18 cellular contexts compared by ENCODE assay signal in the genomic region with DNA sequence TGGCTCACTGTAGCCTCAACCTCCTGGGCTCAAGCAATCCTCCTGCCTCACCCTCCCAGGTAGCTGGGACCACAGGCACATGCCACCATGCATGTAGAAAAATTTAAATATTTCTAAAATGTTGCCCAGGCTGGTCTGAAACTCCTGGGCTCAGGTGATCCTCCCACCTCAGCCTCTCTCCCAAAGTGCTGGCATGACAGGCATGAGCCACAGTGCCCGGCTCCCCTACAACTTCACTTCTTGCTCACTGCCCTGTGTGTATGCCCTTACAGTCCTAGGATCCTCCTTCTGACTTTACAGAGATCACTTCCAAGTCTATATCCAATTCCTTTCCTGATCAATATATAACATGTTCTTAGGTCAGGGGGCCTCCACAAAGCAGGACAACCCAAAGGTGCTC. TPM values are rescaled to one million over a fixed set of nuclear protein-coding genes. Genes with fewer than 3 reads are reported as not detected.
DNase-seq lines count a peak whose midpoint lies in the region; ATAC-seq and TF ChIP-seq lines count a peak whose summit lies in the region.
"Had no signal": no experiment of that assay in that cellular context is flagged by ENCODE, and none has a peak within 500 bp of the region (broad histone marks: within the 10 kb centered on the region; RNA-seq: fewer than 3 reads in every experiment).

No MANE protein-coding gene starts in this region.

- intact Hi-C loops in PC-3 (cut with micrococcal nuclease) (no loop called here), colonic mucosa (cut with DNase I) (no loop called here), right cardiac atrium (cut with DNase I) (no loop called here)

- H3K4me1 ChIP-seq in PC-3 (ENCODE audit: insufficient read depth, low read length), result peaks cover 60% of the 10 kb centered on the region
- peaks cover 5% of the 10 kb centered on the region for H3K4me1 ChIP-seq in colonic mucosa
- H3K4me1 ChIP-seq in right cardiac atrium (ENCODE audit: control insufficient read depth, insufficient read depth, low read length), result no peaks in the 10 kb centered on the region

- H3K27ac ChIP-seq in PC-3 (ENCODE audit: low read length), result peak overlapping the region; percentile 97
- no peak overlapping the region for H3K27ac ChIP-seq in colonic mucosa
- no peak overlapping the region for H3K27ac ChIP-seq in right cardiac atrium (ENCODE audit: low read length)

- H3K27ac Mint-ChIP-seq in mesothelial cell of epicardium (peak overlapping the region; percentile 85), type B pancreatic cell (peak overlapping the region; percentile 38)
- H3K27ac Mint-ChIP-seq: CD14-positive monocyte, GM23338, HFFc6 had no signal

- no peaks in the 10 kb centered on the region for H3F3A ChIP-seq in PC-3 (ENCODE audit: low read length, unreplicated experiment)

- H3K27me3 Mint-ChIP-seq in mesothelial cell of epicardium (ENCODE audit: low read depth), result no peaks in the 10 kb centered on the region
- H3K27me3 Mint-ChIP-seq in type B pancreatic cell, result peaks cover 11% of the 10 kb centered on the region

- WGBS in right cardiac atrium, result 90% methylated on average over 1 of the region's 1 CpG

- H3K36me3 Mint-ChIP-seq in mesothelial cell of epicardium (no peaks in the 10 kb centered on the region), type B pancreatic cell (peaks cover 17% of the 10 kb centered on the region)
- H3K36me3 Mint-ChIP-seq: CD14-positive monocyte; CD4-positive, alpha-beta memory T cell had no signal

- POLR2A ChIA-PET in PC-3 (lab: Charles Lee; ENCODE audit: unreplicated experiment), result no interaction called here

- H3K9me3 Mint-ChIP-seq in mesothelial cell of epicardium (peaks cover 8% of the 10 kb centered on the region), type B pancreatic cell (peaks cover 12% of the 10 kb centered on the region)
- H3K9me3 Mint-ChIP-seq: CD4-positive, alpha-beta memory T cell; GM23338; HFFc6 had no signal

- H3K27me3 ChIP-seq in PC-3 (ENCODE audit: low read length) (no peaks in the 10 kb centered on the region), colonic mucosa (no peaks in the 10 kb centered on the region), right cardiac atrium (ENCODE audit: control insufficient read depth, insufficient read depth) (no peaks in the 10 kb centered on the region)

- H3K4me3 ChIP-seq in PC-3 (ENCODE audit: low read length), result no peak overlapping the region
- H3K4me3 ChIP-seq in colonic mucosa, result no peak overlapping the region
- H3K4me3 ChIP-seq in right cardiac atrium (ENCODE audit: low read length), result no peak overlapping the region
- H3K4me3 ChIP-seq: A549, GM23338 had no signal

- H4K20me1 ChIP-seq in PC-3 (ENCODE audit: low read length), result no peaks in the 10 kb centered on the region

- no peaks in the 10 kb centered on the region for H3K36me3 ChIP-seq in PC-3 (ENCODE audit: low read depth, low read length)
- H3K36me3 ChIP-seq in colonic mucosa, result no peaks in the 10 kb centered on the region

- no peak for TF ChIP-seq CTCF in PC-3 (conservative IDR thresholded peaks at IDR 0.05; ENCODE audit: low read depth, low read length)
- TF ChIP-seq CTCF in colonic mucosa (IDR thresholded peaks at IDR 0.05), result no peak
- TF ChIP-seq CTCF in mesothelial cell of epicardium (IDR thresholded peaks at IDR 0.05; ENCODE audit: unreplicated experiment), result no peak
- TF ChIP-seq CTCF in type B pancreatic cell (conservative IDR thresholded peaks at IDR 0.05), result no peak

- CTCF ChIA-PET in PC-3 (lab: Charles Lee), result no interaction called here

- H3K4me2 ChIP-seq in PC-3 (ENCODE audit: low read length), result peak overlapping the region; percentile 68
- H3K4me2 ChIP-seq: A549, GM23338 had no signal

- no peaks in the 10 kb centered on the region for H3K79me2 ChIP-seq in PC-3 (ENCODE audit: low read length)

- H3K4me3 Mint-ChIP-seq in mesothelial cell of epicardium (no peak overlapping the region), type B pancreatic cell (no peak overlapping the region)
- H3K4me3 Mint-ChIP-seq: CD14-positive monocyte; CD4-positive, alpha-beta memory T cell; GM23338; HFFc6 had no signal

- H3K9ac ChIP-seq in PC-3 (ENCODE audit: low read length), result peak overlapping the region; percentile 87
- peak overlapping the region; percentile 7 to 24 for H3K9ac ChIP-seq in colonic mucosa (ENCODE audit: low read depth in 2 of 2, low read length in 2 of 2)

- H3K9me3 ChIP-seq in PC-3 (ENCODE audit: low read length) (no peaks in the 10 kb centered on the region), colonic mucosa (no peaks in the 10 kb centered on the region), right cardiac atrium (ENCODE audit: control insufficient read depth, low read length) (no peaks in the 10 kb centered on the region)
- H3K9me3 ChIP-seq: A549 had no signal

- no peaks in the 10 kb centered on the region for H3K9me2 ChIP-seq in PC-3 (replicated peaks; ENCODE audit: low read length)

- DNase-seq in PC-3 (no peak), colonic mucosa (no peak), mesothelial cell of epicardium (ENCODE audit: low spot score in 2 of 2, unreplicated experiment in 2 of 2) (no peak), type B pancreatic cell (ENCODE audit: extremely low spot score, unreplicated experiment) (no peak), right cardiac atrium (no peak), HUDEP-2 (lab: John Stamatoyannopoulos, UW; ENCODE audit: unreplicated experiment in 76 of 76) (no peak)
- DNase-seq in activated CD8-positive, alpha-beta memory T cell treated with anti-CD3 and anti-CD28 coated beads, Interleukin-2, amount 50 U/mL, for 48 hours, result no peak
- DNase-seq: AML-193; CD4-positive, alpha-beta memory T cell; DMS153; DMS79; GDM1; HFFc6 had no signal

- no peak overlapping the region for H2AFZ ChIP-seq in PC-3 (ENCODE audit: low read length)

- no TSS peak for BruUV-seq in PC-3 (replicated peaks; lab: Mats Ljungman, UMichigan)

- ATAC-seq in PC-3 (no peak), right cardiac atrium (no peak), HG02970 (IDR thresholded peaks at IDR 0.05; ENCODE audit: low FRiP score, unreplicated experiment) (no peak)
- ATAC-seq: A549, GM23338, HCT116 had no signal

- H3K4me1 Mint-ChIP-seq in mesothelial cell of epicardium (peaks cover 55% of the 10 kb centered on the region), type B pancreatic cell (ENCODE audit: unreplicated experiment) (no peaks in the 10 kb centered on the region)

RNA-seq across cellular contexts. Expression of a gene that starts 23.8 kb away (rescaled TPM):
- total RNA-seq in PC-3 (2014; rRNA removed) (11.7 and 14.2 TPM in 2 replicates), colonic mucosa (10 to 100 TPM; 18.6 to 28.9 TPM), mesothelial cell of epicardium (7.9 to 8.5 TPM (median 8.0 TPM) in 3 replicates), type B pancreatic cell (ENCODE audit: low replicate concordance) (11.9 and 21.4 TPM in 2 replicates), right cardiac atrium (10 to 100 TPM; 22.4 to 24.9 (median 23.4) TPM)
- polyA plus RNA-seq in right cardiac atrium, result 16.7 TPM

RNA-seq across cellular contexts. Expression of a gene that starts 25.2 kb away (rescaled TPM):
- total RNA-seq in PC-3 (2014; rRNA removed) (4.4 and 6.7 TPM in 2 replicates), colonic mucosa (10 to 100 TPM; 47.5 to 60.2 TPM), mesothelial cell of epicardium (31.4 to 31.9 TPM (median 31.5 TPM) in 3 replicates), type B pancreatic cell (ENCODE audit: low replicate concordance) (52.1 and 240 TPM in 2 replicates), right cardiac atrium (10 to 100 TPM; 11.1 to 17.2 (median 14.3) TPM)
- polyA plus RNA-seq in right cardiac atrium, result 4.2 TPM
